ENCODE assay signal across 8 cellular contexts in genomic region chrX:19990225-19990518, GRCh38. TPM values are rescaled to one million over a fixed set of nuclear protein-coding genes. Genes with fewer than 3 reads are reported as not detected.
DNase-seq lines count a peak whose midpoint lies in the region; ATAC-seq and TF ChIP-seq lines count a peak whose summit lies in the region.

No MANE protein-coding gene starts in this region.

- H3K27ac ChIP-seq in heart left ventricle = peak overlapping the region in 11 of 12 donors; percentile 39 to 80 (median 66)
- peak overlapping the region; percentile 79 to 83 (median 81) for H3K27ac ChIP-seq in gastrocnemius medialis

- H3K27ac Mint-ChIP-seq in activated CD4-positive, alpha-beta memory T cell treated with anti-CD3 and anti-CD28 coated beads for 36 hours = peak overlapping the region; percentile 49

- in situ Hi-C loops in gastrocnemius medialis (cut with MboI; ENCODE audit: low sequenced_read_pairs in 4 of 4) = no loop called here

- H3K9me3 Mint-ChIP-seq in activated CD4-positive, alpha-beta memory T cell treated with anti-CD3 and anti-CD28 coated beads for 36 hours = no peaks in the 10 kb centered on the region

- no peaks in the 10 kb centered on the region for H3K27me3 ChIP-seq in heart left ventricle
- H3K27me3 ChIP-seq in gastrocnemius medialis = no peaks in the 10 kb centered on the region

- H3K9me3 ChIP-seq in heart left ventricle (peaks cover 0 to 4% (median 0%) of the 10 kb centered on the region in 12 donors), gastrocnemius medialis (no peaks in the 10 kb centered on the region)

- DNase-seq in AG08395 (ENCODE audit: low spot score) (peak; percentile 8), heart left ventricle (no peak), gastrocnemius medialis (no peak), NCI-H187 (lab: John Stamatoyannopoulos, UW) (no peak)
- peak; percentile 29 for DNase-seq in activated CD4-positive, alpha-beta memory T cell treated with anti-CD3 and anti-CD28 coated beads for 36 hours
- DNase-seq in stimulated activated CD4-positive, alpha-beta T cell treated with anti-CD3 and anti-CD28 coated beads, Interleukin-1b, Interleukin-23, amount 100 ng/mL, for 48 hours = no peak

- POLR2A ChIA-PET in activated CD4-positive, alpha-beta memory T cell treated with anti-CD3 and anti-CD28 coated beads for 36 hours (lab: Charles Lee) = no interaction called here

- H3K4me1 Mint-ChIP-seq in activated CD4-positive, alpha-beta memory T cell treated with anti-CD3 and anti-CD28 coated beads for 36 hours (ENCODE audit: low read depth) = peaks cover 10% of the 10 kb centered on the region

- H3K4me3 ChIP-seq in heart left ventricle = peak overlapping the region; percentile 52 to 90 (median 77)
- peak overlapping the region; percentile 69 to 84 (median 74) for H3K4me3 ChIP-seq in gastrocnemius medialis

- peak; percentile 7 for ATAC-seq in GM18861 (IDR thresholded peaks at IDR 0.05; ENCODE audit: unreplicated experiment)
- peak; percentile 16 for ATAC-seq in HG03095 (IDR thresholded peaks at IDR 0.05; ENCODE audit: unreplicated experiment)
- peak in 1 of 4 donors; percentile 5 for ATAC-seq in heart left ventricle
- ATAC-seq in gastrocnemius medialis = peak in 1 of 2 donors; percentile 21

- H3K4me3 Mint-ChIP-seq in activated CD4-positive, alpha-beta memory T cell treated with anti-CD3 and anti-CD28 coated beads for 36 hours = peak overlapping the region; percentile 87

- TF ChIP-seq POLR2A in heart left ventricle (IDR thresholded peaks at IDR 0.05) (no peak), gastrocnemius medialis (IDR thresholded peaks at IDR 0.05) (no peak)

- WGBS in heart left ventricle, 4 donors = 2 to 32% (median 12%) methylated on average over 14 to 19 of the region's 19 CpGs

- H3K4me1 ChIP-seq in heart left ventricle = peaks cover 0 to 12% (median 0%) of the 10 kb centered on the region in 12 donors
- H3K4me1 ChIP-seq in gastrocnemius medialis = peaks cover 0 to 11% of the 10 kb centered on the region in 2 donors

- no peaks in the 10 kb centered on the region for H3K36me3 ChIP-seq in heart left ventricle
- no peaks in the 10 kb centered on the region for H3K36me3 ChIP-seq in gastrocnemius medialis

- no peak for TF ChIP-seq CTCF in heart left ventricle (IDR thresholded peaks at IDR 0.05)
- TF ChIP-seq CTCF in gastrocnemius medialis (IDR thresholded peaks at IDR 0.05 in 4 of 5, conservative IDR thresholded peaks at IDR 0.05 in 1 of 5) = no peak

- H3K27me3 Mint-ChIP-seq in activated CD4-positive, alpha-beta memory T cell treated with anti-CD3 and anti-CD28 coated beads for 36 hours = no peaks in the 10 kb centered on the region

- intact Hi-C loops in activated CD4-positive, alpha-beta memory T cell treated with anti-CD3 and anti-CD28 coated beads for 36 hours (cut with micrococcal nuclease) = loop anchor here (2.0 to 10.0 kb wide), 3 partner anchors 25 to 441 kb away; no protein-coding TSS in a partner anchor
- intact Hi-C loops in heart left ventricle (cut with DNase I) (loop anchor here in 7 of 10 donors (2.0 to 10.0 kb wide), 5 partner anchors 55 to 85 kb away; no protein-coding TSS in a partner anchor), gastrocnemius medialis (cut with DNase I; ENCODE audit: low total_unique reads) (no loop called here)

- H3K36me3 Mint-ChIP-seq in activated CD4-positive, alpha-beta memory T cell treated with anti-CD3 and anti-CD28 coated beads for 36 hours = peaks cover 5% of the 10 kb centered on the region

- CTCF ChIA-PET in activated CD4-positive, alpha-beta memory T cell treated with anti-CD3 and anti-CD28 coated beads for 36 hours (lab: Charles Lee) = interaction anchor here (2.5 kb wide), 1 partner anchor 85 kb away, joined by 15 read pairs; no protein-coding TSS in a partner anchor

RNA-seq across cellular contexts. Expression of gene BCLAF3, which starts 0.7 kb away (rescaled TPM):
- 1 to 10 TPM; 4.0 to 4.1 TPM for total RNA-seq in activated CD4-positive, alpha-beta memory T cell treated with anti-CD3 and anti-CD28 coated beads for 36 hours
- total RNA-seq in heart left ventricle (10 to 100 TPM in 1 of 9 donors, 1 to 10 TPM in 8; 2.4 to 10.6 (median 7.8) TPM), gastrocnemius medialis (1 to 10 TPM; 2.4 to 4.2 (median 2.6) TPM)
- 1 to 10 TPM; 2.0 to 3.2 TPM for polyA plus RNA-seq in heart left ventricle

Comparison
In these comparisons a context has a peak if more than half of its experiments do, and no peak if none do; other contexts are left out.
1. DNase-seq: peak in AG08395 (single experiment) and activated CD4-positive, alpha-beta memory T cell treated with anti-CD3 and anti-CD28 coated beads for 36 hours (single experiment); none in heart left ventricle (0 of 5), gastrocnemius medialis (0 of 2), stimulated activated CD4-positive, alpha-beta T cell treated with anti-CD3 and anti-CD28 coated beads, Interleukin-1b, Interleukin-23, amount 100 ng/mL, for 48 hours (single experiment) and NCI-H187 (0 of 2).